In the genomic region with DNA sequence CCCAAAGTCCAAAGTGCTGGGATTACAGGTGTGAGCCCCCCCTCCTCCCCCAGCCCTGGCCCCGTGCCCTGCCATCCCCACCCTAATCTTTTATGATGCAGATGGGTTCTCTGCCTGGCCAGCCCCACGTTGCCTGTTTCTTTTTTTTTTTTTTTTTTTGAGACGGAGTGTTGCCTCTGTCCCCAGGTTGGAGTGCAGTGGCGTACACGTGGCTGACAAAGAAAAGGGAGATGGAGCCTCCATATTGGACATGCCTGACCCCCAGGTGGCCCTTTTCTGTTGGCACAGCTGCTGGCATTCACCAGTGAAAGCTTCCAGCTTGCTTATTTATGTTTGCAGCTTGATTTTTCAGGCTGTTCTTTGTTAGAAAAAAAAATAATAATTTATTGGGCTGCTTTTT, we compare ENCODE assay signal across 17 cellular contexts.
DNase-seq lines count a peak whose midpoint lies in the region; ATAC-seq lines count a peak whose summit lies in the region.
"Had no signal": no experiment of that assay in that cellular context is flagged by ENCODE, and none has a peak within 500 bp of the region (broad histone marks: within the 10 kb centered on the region; RNA-seq: fewer than 3 reads in every experiment).

No MANE protein-coding gene starts in this region.

- H3K27me3 ChIP-seq in HUES6 (ENCODE audit: control insufficient read depth, insufficient read depth, low read length) (no peaks in the 10 kb centered on the region), iPS-20b (ENCODE audit: insufficient read depth, low read length) (no peaks in the 10 kb centered on the region)
- H3K27me3 ChIP-seq: Peyer's patch had no signal

- DNase-seq in NCI-H146 treated with DMSO at 0.1 percent for 48 hours (lab: John Stamatoyannopoulos, UW; ENCODE audit: unreplicated experiment): peak; percentile 98
- DNase-seq in NCI-H69 (lab: John Stamatoyannopoulos, UW): peak; percentile 72
- DNase-seq in activated effector memory CD4-positive, alpha-beta T cell treated with Interleukin-2 at 50 U/mL for 16 hours: no peak
- no peak for DNase-seq in effector CD4-positive, alpha-beta T cell
- no peak for DNase-seq in cerebellar cortex (ENCODE audit: low spot score)
- DNase-seq: CD8-positive, alpha-beta T cell; IMR-90; Kasumi-1; NCI-H1436 treated with DMSO at 0.1 percent for 48 hours; NCI-H526 treated with DMSO at 0.1 percent for 48 hours; Peyer's patch; SHP77; T-helper 17 cell had no signal

- H3K4me3 ChIP-seq in HUES6 (ENCODE audit: low read depth, low read length): no peak overlapping the region
- H3K4me3 ChIP-seq in iPS-20b (ENCODE audit: low read length): peak overlapping the region; percentile 7; the same call in 1 of the 2 replicates
- H3K4me3 ChIP-seq: HAP-1, Peyer's patch had no signal

- peaks cover 2% of the 10 kb centered on the region; the same call in 1 of the 2 replicates for H3K9me3 ChIP-seq in HUES6 (ENCODE audit: control insufficient read depth, insufficient read depth, low read depth, low read length)
- H3K9me3 ChIP-seq in iPS-20b (ENCODE audit: insufficient read depth, low read depth, low read length): no peaks in the 10 kb centered on the region
- H3K9me3 ChIP-seq: HAP-1, Peyer's patch had no signal

- H3K9ac ChIP-seq in HUES6 (ENCODE audit: low read length) (no peak overlapping the region), iPS-20b (ENCODE audit: low read depth, low read length) (peak overlapping the region; percentile 61; the same call in 1 of the 2 replicates)

- no peak for ATAC-seq in HG03025 (IDR thresholded peaks at IDR 0.05; ENCODE audit: low FRiP score, unreplicated experiment)
- ATAC-seq: CD8-positive, alpha-beta T cell; T-helper 17 cell had no signal

- 0 out of 2 replicates have a peak overlapping the region, but pooled peaks have one; percentile 9 for H3K27ac ChIP-seq in HUES6 (ENCODE audit: low read depth, low read length)
- no peak overlapping the region for H3K27ac ChIP-seq in iPS-20b (ENCODE audit: low read length)
- H3K27ac ChIP-seq: Peyer's patch had no signal

- H3K36me3 ChIP-seq in HUES6 (ENCODE audit: control insufficient read depth, insufficient read depth, low read length) (no peaks in the 10 kb centered on the region), iPS-20b (ENCODE audit: insufficient read depth, low read depth, low read length) (no peaks in the 10 kb centered on the region)
- H3K36me3 ChIP-seq: HAP-1, Peyer's patch had no signal

- peaks cover 29% of the 10 kb centered on the region for H3K4me1 ChIP-seq in HUES6 (ENCODE audit: control insufficient read depth, insufficient read depth, low read length)
- H3K4me1 ChIP-seq in iPS-20b (ENCODE audit: insufficient read depth, low read length): peaks cover 33% of the 10 kb centered on the region
- H3K4me1 ChIP-seq: HAP-1, Peyer's patch had no signal

Comparison
In these comparisons a context has a peak if more than half of its experiments do, and no peak if none do; other contexts are left out.
1. DNase-seq: peak in NCI-H146 treated with DMSO at 0.1 percent for 48 hours (single experiment) and NCI-H69 (single experiment); none in activated effector memory CD4-positive, alpha-beta T cell treated with Interleukin-2 at 50 U/mL for 16 hours (single experiment), effector CD4-positive, alpha-beta T cell (single experiment) and cerebellar cortex (single experiment).